In the genomic region with DNA sequence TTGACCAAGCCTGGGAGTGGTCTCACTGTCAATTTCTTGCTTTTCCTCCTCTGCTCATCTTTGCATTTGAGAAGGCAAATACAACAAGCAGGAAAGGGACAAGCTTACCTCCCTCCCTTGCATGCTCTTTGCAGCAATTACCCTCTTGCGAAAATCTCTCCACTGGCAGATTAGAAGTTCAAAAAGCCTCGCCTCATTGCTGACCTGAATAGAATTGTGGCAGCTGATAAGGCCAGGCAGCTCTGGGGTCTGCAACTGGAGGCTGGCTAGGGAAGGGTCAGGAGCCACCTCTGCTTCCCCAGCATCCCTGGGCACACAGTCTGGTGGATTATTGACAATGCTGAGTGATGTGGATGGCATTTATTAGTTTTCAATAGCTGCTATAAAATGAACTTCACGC, we compare ENCODE assay signal across 5 cellular contexts.
"Had no signal": no experiment of that assay in that cellular context is flagged by ENCODE, and none has a peak within 500 bp of the region (broad histone marks: within the 10 kb centered on the region; RNA-seq: fewer than 3 reads in every experiment).

No MANE protein-coding gene starts in this region.

- H3K27ac Mint-ChIP-seq: GM23338, IgD-negative memory B cell had no signal

- H3K36me3 Mint-ChIP-seq: IgD-negative memory B cell had no signal

- H3K4me3 Mint-ChIP-seq: GM23338, H9, IgD-negative memory B cell had no signal

- H3K9me3 Mint-ChIP-seq: GM23338, H9 had no signal

- ATAC-seq: GM23338 had no signal

- DNase-seq: H9, HCEC 1CT, KBM-7 had no signal

- H3K4me3 ChIP-seq: GM23338 had no signal

- H3K4me2 ChIP-seq: GM23338 had no signal

- H3K27me3 Mint-ChIP-seq: IgD-negative memory B cell had no signal

- H3K4me1 Mint-ChIP-seq: IgD-negative memory B cell had no signal
